Comparison of ENCODE assay signal across 12 cellular contexts in genomic region chr3:97940034-97940433, GRCh38. TPM values are rescaled to one million over a fixed set of nuclear protein-coding genes. Genes with fewer than 3 reads are reported as not detected.
DNase-seq lines count a peak whose midpoint lies in the region; ATAC-seq and TF ChIP-seq lines count a peak whose summit lies in the region.
"Had no signal": no experiment of that assay in that cellular context is flagged by ENCODE, and none has a peak within 500 bp of the region (broad histone marks: within the 10 kb centered on the region; RNA-seq: fewer than 3 reads in every experiment).

No MANE protein-coding gene starts in this region.

- H3K36me3 ChIP-seq in heart left ventricle (peaks cover 0 to 100% (median 89%) of the 10 kb centered on the region in 9 donors), right atrium auricular region (peaks cover 58% of the 10 kb centered on the region), OCI-LY7 (ENCODE audit: insufficient read depth, low read length) (peaks cover 26% of the 10 kb centered on the region)

- DNase-seq in heart left ventricle (no peak), right atrium auricular region (ENCODE audit: low spot score) (no peak), NCI-H748 (lab: John Stamatoyannopoulos, UW; ENCODE audit: unreplicated experiment) (peak; percentile 62), left ventricle myocardium superior (no peak), OCI-LY7 (ENCODE audit: low spot score) (no peak), GM19238 (ENCODE audit: insufficient read length, low spot score) (no peak)
- DNase-seq in stimulated activated naive CD4-positive, alpha-beta T cell treated with Interleukin-2 at 50 U/mL for 16 hours (lab: John Stamatoyannopoulos, UW) = no peak
- DNase-seq: activated CD4-positive, alpha-beta T cell treated with anti-CD3 and anti-CD28 coated beads, Interleukin-2, amount 50 U/mL, for 1 hour; activated gamma-delta T cell treated with Interleukin-2 at 50 U/mL for 16 hours; heart right ventricle had no signal

- H3K9me3 ChIP-seq in heart left ventricle (no peaks in the 10 kb centered on the region), right atrium auricular region (no peaks in the 10 kb centered on the region), OCI-LY7 (ENCODE audit: low read length) (no peaks in the 10 kb centered on the region)
- H3K9me3 ChIP-seq: heart right ventricle had no signal

- no peaks in the 10 kb centered on the region for H3K9me2 ChIP-seq in OCI-LY7 (ENCODE audit: insufficient read depth, low read length)

- no peak for TF ChIP-seq POLR2A in heart left ventricle (IDR thresholded peaks at IDR 0.05)

- no peaks in the 10 kb centered on the region for H3K27me3 ChIP-seq in heart left ventricle
- no peaks in the 10 kb centered on the region for H3K27me3 ChIP-seq in right atrium auricular region
- H3K27me3 ChIP-seq: heart right ventricle had no signal

- TF ChIP-seq CTCF in heart left ventricle (IDR thresholded peaks at IDR 0.05) (peak in 7 of 12 donors; percentile 5 to 42 (median 33)), right atrium auricular region (IDR thresholded peaks at IDR 0.05) (no peak), OCI-LY7 (conservative IDR thresholded peaks at IDR 0.05; ENCODE audit: low read length) (no peak)

- intact Hi-C loops in heart left ventricle (cut with DNase I) (loop anchor here in 5 of 10 donors (2.0 to 10.0 kb wide), 3 partner anchors 143 to 147 kb away; no protein-coding TSS in a partner anchor), left ventricle myocardium superior (cut with micrococcal nuclease) (no loop called here), OCI-LY7 (cut with micrococcal nuclease; ENCODE audit: unreplicated experiment) (no loop called here)

- no peaks in the 10 kb centered on the region for H3K4me1 ChIP-seq in heart left ventricle
- H3K4me1 ChIP-seq in right atrium auricular region = no peaks in the 10 kb centered on the region
- no peaks in the 10 kb centered on the region for H3K4me1 ChIP-seq in OCI-LY7 (ENCODE audit: insufficient read depth, low read length, poor library complexity, severe bottlenecking)
- H3K4me1 ChIP-seq: heart right ventricle had no signal

- H3K4me3 ChIP-seq in heart left ventricle = no peak overlapping the region
- H3K4me3 ChIP-seq in right atrium auricular region = no peak overlapping the region
- H3K4me3 ChIP-seq in OCI-LY7 (ENCODE audit: low read depth, low read length, poor library complexity, severe bottlenecking) = no peak overlapping the region
- H3K4me3 ChIP-seq: heart right ventricle had no signal

- H2AFZ ChIP-seq in OCI-LY7 (ENCODE audit: low read length) = no peak overlapping the region

- ATAC-seq in heart left ventricle (no peak), left ventricle myocardium superior (peak; percentile 42), HG03457 (IDR thresholded peaks at IDR 0.05; ENCODE audit: unreplicated experiment) (no peak)
- ATAC-seq: stimulated activated memory B cell treated with anti-CD40 and anti-IgM and Interleukin-4, amounts not matched to agents 10 μg/mL and 1 μg/mL and 100 μg/mL, for 72 hours had no signal

- POLR2A ChIA-PET in OCI-LY7 (lab: Charles Lee) = interaction anchor here (0.6 to 0.8 kb wide), 3 partner anchors 10 to 115 kb away, joined by 3 to 4 read pairs (median 3); no protein-coding TSS in a partner anchor

- H4K20me1 ChIP-seq in OCI-LY7 (ENCODE audit: insufficient read depth, low read length) = no peaks in the 10 kb centered on the region

- BruUV-seq in OCI-LY7 (replicated peaks; lab: Mats Ljungman, UMichigan) = no TSS peak

- H3K4me2 ChIP-seq in OCI-LY7 (ENCODE audit: low read length) = no peak overlapping the region

- H3K27ac ChIP-seq in heart left ventricle = no peak overlapping the region
- H3K27ac ChIP-seq in right atrium auricular region = no peak overlapping the region
- no peak overlapping the region for H3K27ac ChIP-seq in OCI-LY7 (ENCODE audit: low read depth, low read length, poor library complexity, severe bottlenecking)
- H3K27ac ChIP-seq: heart right ventricle had no signal

- CTCF ChIA-PET in OCI-LY7 (lab: Charles Lee; ENCODE audit: unreplicated experiment) = no interaction called here

- H3K79me2 ChIP-seq in OCI-LY7 (ENCODE audit: insufficient read depth, low read depth, low read length) = no peaks in the 10 kb centered on the region

- 56 to 67% (median 65%) methylated on average over 1 of the region's 1 CpG for WGBS in heart left ventricle, 4 donors

RNA-seq across cellular contexts. Expression of gene RIOX2, which starts 32.2 kb away (rescaled TPM):
- total RNA-seq in heart left ventricle = 10 to 100 TPM; 10.3 to 15.9 (median 12.1) TPM
- 10 to 100 TPM in 1 of 2 donors, 1 to 10 TPM in 1; 8.9 to 13.3 TPM for polyA plus RNA-seq in heart left ventricle
- total RNA-seq in right atrium auricular region = 10 to 100 TPM in 1 of 2 donors, 1 to 10 TPM in 1; 9.5 to 13.6 TPM
- 11.1 TPM for total RNA-seq in left ventricle myocardium superior
- total RNA-seq in OCI-LY7 (2014; rRNA removed; shearing (Covaris generic)) = 26.1 and 26.8 TPM in 2 replicates
- 32.0 and 32.6 TPM in 2 replicates for total RNA-seq in OCI-LY7 (2022)

Comparison
In these comparisons a context has a peak if more than half of its experiments do, and no peak if none do; other contexts are left out.
1. CTCF ChIP-seq: peak in heart left ventricle (7 of 12); none in right atrium auricular region (0 of 2) and OCI-LY7 (single experiment).